ENCODE assay signal across 2 cellular contexts in genomic region chr2:27209621-27210401, GRCh38.
TF ChIP-seq lines count a peak whose summit lies in the region.

No MANE protein-coding gene starts in this region.

TF ChIP-seq in IMR-90, 13 proteins besides CTCF, POLR2A, EP300 and RAD21 (continued from another document):
- 0 out of 2 replicates have a peak, but pooled peaks have one; percentile 20 for TF ChIP-seq CEBPB (IDR thresholded peaks at IDR 0.05; ENCODE audit: low read depth, low read length)

TF ChIP-seq in SK-N-SH treated with all-trans-retinoic acid at 6 μM for 48 hours, 23 proteins besides CTCF, POLR2A, EP300 and RAD21 (continued from another document):
- no peak for TF ChIP-seq ZFP30 (CRISPR knock-in tag; IDR thresholded peaks at IDR 0.05)
- no peak for TF ChIP-seq TCF4 (CRISPR knock-in tag; IDR thresholded peaks at IDR 0.05; ENCODE audit: borderline replicate concordance)
- no peak for TF ChIP-seq CSRNP3 (CRISPR knock-in tag; IDR thresholded peaks at IDR 0.05)
- no peak for TF ChIP-seq CREB5 (CRISPR knock-in tag; IDR thresholded peaks at IDR 0.05; ENCODE audit: low read depth)
- no peak for TF ChIP-seq ZNF70 (CRISPR knock-in tag; IDR thresholded peaks at IDR 0.05)
- no peak for TF ChIP-seq PATZ1 (CRISPR knock-in tag; IDR thresholded peaks at IDR 0.05; ENCODE audit: borderline replicate concordance)
- TF ChIP-seq ISL1 (CRISPR knock-in tag; IDR thresholded peaks at IDR 0.05) = no peak
- TF ChIP-seq RARB (CRISPR knock-in tag; IDR thresholded peaks at IDR 0.05) = no peak
TF ChIP-seq in SK-N-SH treated with all-trans-retinoic acid at 6 μM for 48 hours: peak in this region for 0.
